ENCODE assay signal across 1 cellular context in genomic region chr6:89044988-89045387, GRCh38.
TF ChIP-seq lines count a peak whose summit lies in the region.

No MANE protein-coding gene starts in this region.

TF ChIP-seq in HepG2, 621 proteins besides CTCF, POLR2A, EP300 and RAD21 (continued from another document):
- TF ChIP-seq ZNF710 (CRISPR knock-in tag; IDR thresholded peaks at IDR 0.05; ENCODE audit: borderline replicate concordance) (no peak), MTF1 (CRISPR knock-in tag; IDR thresholded peaks at IDR 0.05) (no peak), PHF21A (CRISPR knock-in tag; IDR thresholded peaks at IDR 0.05) (no peak)
- TF ChIP-seq, protein P1, sequence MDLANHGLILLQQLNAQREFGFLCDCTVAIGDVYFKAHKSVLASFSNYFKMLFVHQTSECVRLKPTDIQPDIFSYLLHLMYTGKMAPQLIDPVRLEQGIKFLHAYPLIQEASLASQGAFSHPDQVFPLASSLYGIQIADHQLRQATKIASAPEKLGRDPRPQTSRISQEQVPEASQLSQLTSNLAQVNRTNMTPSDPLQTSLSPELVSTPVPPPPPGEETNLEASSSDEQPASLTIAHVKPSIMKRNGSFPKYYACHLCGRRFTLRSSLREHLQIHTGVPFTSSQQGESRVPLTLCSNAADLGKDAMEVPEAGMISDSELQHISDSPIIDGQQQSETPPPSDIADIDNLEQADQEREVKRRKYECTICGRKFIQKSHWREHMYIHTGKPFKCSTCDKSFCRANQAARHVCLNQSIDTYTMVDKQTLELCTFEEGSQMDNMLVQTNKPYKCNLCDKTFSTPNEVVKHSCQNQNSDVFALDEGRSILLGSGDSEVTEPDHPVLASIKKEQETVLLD (CRISPR knock-in tag; IDR thresholded peaks at IDR 0.05; ENCODE audit: low read depth): no peak
